Comparison of ENCODE assay signal across 1 cellular context in genomic region chr16:2498531-2499253, GRCh38.
TF ChIP-seq lines count a peak whose summit lies in the region.

No MANE protein-coding gene starts in this region.

TF ChIP-seq in HepG2, 621 proteins besides CTCF, POLR2A, EP300 and RAD21:
- TF ChIP-seq HNRNPLL (IDR thresholded peaks at IDR 0.05; ENCODE audit: low read depth, low read length, poor library complexity, severe bottlenecking): no peak
- TF ChIP-seq ZFP36 (IDR thresholded peaks at IDR 0.05; ENCODE audit: borderline replicate concordance, low read depth, low read length, partially characterized antibody): no peak
- TF ChIP-seq ZNF83 (CRISPR knock-in tag; IDR thresholded peaks at IDR 0.05; ENCODE audit: borderline replicate concordance): no peak
- no peak for TF ChIP-seq CBX1 (IDR thresholded peaks at IDR 0.05; ENCODE audit: low read depth)
- no peak for TF ChIP-seq ZNF800 (CRISPR knock-in tag; IDR thresholded peaks at IDR 0.05)
- no peak for TF ChIP-seq ZHX1 (CRISPR knock-in tag; IDR thresholded peaks at IDR 0.05; ENCODE audit: low read depth)
- TF ChIP-seq THAP9 (CRISPR knock-in tag; IDR thresholded peaks at IDR 0.05; ENCODE audit: borderline replicate concordance): no peak
- no peak for TF ChIP-seq ZNF317 (CRISPR knock-in tag; IDR thresholded peaks at IDR 0.05)
